Comparison of ENCODE assay signal across 1 cellular context in the genomic region with DNA sequence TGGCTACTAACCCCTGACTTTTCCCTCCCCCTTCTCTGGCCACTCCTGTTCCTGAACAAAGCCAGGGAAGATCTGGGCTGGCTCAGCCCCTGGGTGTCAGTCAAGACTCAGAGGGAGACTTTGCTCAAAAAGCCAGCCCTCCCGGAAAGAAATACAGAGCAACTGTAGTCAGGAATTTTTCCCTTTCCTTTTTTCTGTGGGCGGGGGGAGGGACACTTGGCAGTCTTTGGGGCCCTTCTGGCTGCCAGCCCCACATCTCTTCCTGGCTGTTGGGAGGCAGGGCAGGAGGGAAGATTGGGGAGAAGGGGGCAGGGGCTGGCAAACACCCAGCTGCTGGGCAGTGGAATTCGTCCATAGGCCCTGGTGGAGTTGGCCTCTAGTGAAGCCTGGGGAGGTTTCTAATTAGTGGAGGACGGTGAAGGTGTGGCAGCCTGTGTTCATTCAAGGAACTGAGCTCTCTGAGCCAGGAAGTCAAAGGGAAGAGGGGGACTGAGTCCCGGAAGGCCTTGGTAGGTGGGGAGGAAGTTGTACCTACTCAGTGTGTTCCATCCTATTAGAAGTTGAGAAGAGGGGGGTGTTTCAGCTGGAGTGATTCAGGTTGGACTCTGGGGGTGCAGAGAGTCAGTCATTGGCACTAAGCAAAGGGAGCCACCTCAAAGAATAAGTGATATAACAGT.
TF ChIP-seq lines count a peak whose summit lies in the region.

No MANE protein-coding gene starts in this region.

TF ChIP-seq in SK-N-SH, 30 proteins besides CTCF, POLR2A, EP300 and RAD21 (continued from another document):
- TF ChIP-seq, protein P1, sequence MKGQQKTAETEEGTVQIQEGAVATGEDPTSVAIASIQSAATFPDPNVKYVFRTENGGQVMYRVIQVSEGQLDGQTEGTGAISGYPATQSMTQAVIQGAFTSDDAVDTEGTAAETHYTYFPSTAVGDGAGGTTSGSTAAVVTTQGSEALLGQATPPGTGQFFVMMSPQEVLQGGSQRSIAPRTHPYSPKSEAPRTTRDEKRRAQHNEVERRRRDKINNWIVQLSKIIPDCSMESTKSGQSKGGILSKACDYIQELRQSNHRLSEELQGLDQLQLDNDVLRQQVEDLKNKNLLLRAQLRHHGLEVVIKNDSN (IDR thresholded peaks at IDR 0.05; ENCODE audit: borderline replicate concordance, low read depth), result no peak
- TF ChIP-seq SIN3A (IDR thresholded peaks at IDR 0.05; ENCODE audit: borderline replicate concordance, low read depth, low read length) (no peak), NFIC (IDR thresholded peaks at IDR 0.05; ENCODE audit: borderline replicate concordance) (peak; percentile 86), NRF1 (IDR thresholded peaks at IDR 0.05; ENCODE audit: low read depth, low read length) (no peak), TAF1 (IDR thresholded peaks at IDR 0.05; ENCODE audit: borderline replicate concordance, low read depth, low read length) (no peak), TCF12 (IDR thresholded peaks at IDR 0.05) (peak; percentile 64), TEAD4 (IDR thresholded peaks at IDR 0.05; ENCODE audit: borderline replicate concordance, insufficient read depth) (0 out of 2 replicates have a peak, but pooled peaks have one; percentile 26), GABPA (IDR thresholded peaks at IDR 0.05; ENCODE audit: low read depth) (no peak), EZH2phosphoT487 (IDR thresholded peaks at IDR 0.05; ENCODE audit: borderline replicate concordance, low read depth) (no peak), CHD2 (IDR thresholded peaks at IDR 0.05; ENCODE audit: low read length, partially characterized antibody) (no peak), MXI1 (IDR thresholded peaks at IDR 0.05; ENCODE audit: low read depth, low read length) (no peak), RXRA (IDR thresholded peaks at IDR 0.05; ENCODE audit: borderline replicate concordance, low read depth) (no peak), GATA2 (CRISPR knock-in tag; IDR thresholded peaks at IDR 0.05) (no peak), MEF2A (IDR thresholded peaks at IDR 0.05; ENCODE audit: borderline replicate concordance, low read depth) (no peak), FOSL2 (IDR thresholded peaks at IDR 0.05; ENCODE audit: borderline replicate concordance, low read depth) (no peak), YY1 (IDR thresholded peaks at IDR 0.05; ENCODE audit: low read depth) (no peak), RCOR1 (IDR thresholded peaks at IDR 0.05; ENCODE audit: low read length) (no peak)
- TF ChIP-seq, protein P2, sequence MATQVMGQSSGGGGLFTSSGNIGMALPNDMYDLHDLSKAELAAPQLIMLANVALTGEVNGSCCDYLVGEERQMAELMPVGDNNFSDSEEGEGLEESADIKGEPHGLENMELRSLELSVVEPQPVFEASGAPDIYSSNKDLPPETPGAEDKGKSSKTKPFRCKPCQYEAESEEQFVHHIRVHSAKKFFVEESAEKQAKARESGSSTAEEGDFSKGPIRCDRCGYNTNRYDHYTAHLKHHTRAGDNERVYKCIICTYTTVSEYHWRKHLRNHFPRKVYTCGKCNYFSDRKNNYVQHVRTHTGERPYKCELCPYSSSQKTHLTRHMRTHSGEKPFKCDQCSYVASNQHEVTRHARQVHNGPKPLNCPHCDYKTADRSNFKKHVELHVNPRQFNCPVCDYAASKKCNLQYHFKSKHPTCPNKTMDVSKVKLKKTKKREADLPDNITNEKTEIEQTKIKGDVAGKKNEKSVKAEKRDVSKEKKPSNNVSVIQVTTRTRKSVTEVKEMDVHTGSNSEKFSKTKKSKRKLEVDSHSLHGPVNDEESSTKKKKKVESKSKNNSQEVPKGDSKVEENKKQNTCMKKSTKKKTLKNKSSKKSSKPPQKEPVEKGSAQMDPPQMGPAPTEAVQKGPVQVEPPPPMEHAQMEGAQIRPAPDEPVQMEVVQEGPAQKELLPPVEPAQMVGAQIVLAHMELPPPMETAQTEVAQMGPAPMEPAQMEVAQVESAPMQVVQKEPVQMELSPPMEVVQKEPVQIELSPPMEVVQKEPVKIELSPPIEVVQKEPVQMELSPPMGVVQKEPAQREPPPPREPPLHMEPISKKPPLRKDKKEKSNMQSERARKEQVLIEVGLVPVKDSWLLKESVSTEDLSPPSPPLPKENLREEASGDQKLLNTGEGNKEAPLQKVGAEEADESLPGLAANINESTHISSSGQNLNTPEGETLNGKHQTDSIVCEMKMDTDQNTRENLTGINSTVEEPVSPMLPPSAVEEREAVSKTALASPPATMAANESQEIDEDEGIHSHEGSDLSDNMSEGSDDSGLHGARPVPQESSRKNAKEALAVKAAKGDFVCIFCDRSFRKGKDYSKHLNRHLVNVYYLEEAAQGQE (IDR thresholded peaks at IDR 0.05; ENCODE audit: low read depth, low read length), result no peak
- TF ChIP-seq, protein P3, sequence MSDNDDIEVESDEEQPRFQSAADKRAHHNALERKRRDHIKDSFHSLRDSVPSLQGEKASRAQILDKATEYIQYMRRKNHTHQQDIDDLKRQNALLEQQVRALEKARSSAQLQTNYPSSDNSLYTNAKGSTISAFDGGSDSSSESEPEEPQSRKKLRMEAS (IDR thresholded peaks at IDR 0.05; ENCODE audit: low read depth), result no peak
- TF ChIP-seq, protein P4, sequence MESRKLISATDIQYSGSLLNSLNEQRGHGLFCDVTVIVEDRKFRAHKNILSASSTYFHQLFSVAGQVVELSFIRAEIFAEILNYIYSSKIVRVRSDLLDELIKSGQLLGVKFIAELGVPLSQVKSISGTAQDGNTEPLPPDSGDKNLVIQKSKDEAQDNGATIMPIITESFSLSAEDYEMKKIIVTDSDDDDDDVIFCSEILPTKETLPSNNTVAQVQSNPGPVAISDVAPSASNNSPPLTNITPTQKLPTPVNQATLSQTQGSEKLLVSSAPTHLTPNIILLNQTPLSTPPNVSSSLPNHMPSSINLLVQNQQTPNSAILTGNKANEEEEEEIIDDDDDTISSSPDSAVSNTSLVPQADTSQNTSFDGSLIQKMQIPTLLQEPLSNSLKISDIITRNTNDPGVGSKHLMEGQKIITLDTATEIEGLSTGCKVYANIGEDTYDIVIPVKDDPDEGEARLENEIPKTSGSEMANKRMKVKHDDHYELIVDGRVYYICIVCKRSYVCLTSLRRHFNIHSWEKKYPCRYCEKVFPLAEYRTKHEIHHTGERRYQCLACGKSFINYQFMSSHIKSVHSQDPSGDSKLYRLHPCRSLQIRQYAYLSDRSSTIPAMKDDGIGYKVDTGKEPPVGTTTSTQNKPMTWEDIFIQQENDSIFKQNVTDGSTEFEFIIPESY (IDR thresholded peaks at IDR 0.05; ENCODE audit: borderline replicate concordance, low read depth), result no peak
- TF ChIP-seq, protein P5, sequence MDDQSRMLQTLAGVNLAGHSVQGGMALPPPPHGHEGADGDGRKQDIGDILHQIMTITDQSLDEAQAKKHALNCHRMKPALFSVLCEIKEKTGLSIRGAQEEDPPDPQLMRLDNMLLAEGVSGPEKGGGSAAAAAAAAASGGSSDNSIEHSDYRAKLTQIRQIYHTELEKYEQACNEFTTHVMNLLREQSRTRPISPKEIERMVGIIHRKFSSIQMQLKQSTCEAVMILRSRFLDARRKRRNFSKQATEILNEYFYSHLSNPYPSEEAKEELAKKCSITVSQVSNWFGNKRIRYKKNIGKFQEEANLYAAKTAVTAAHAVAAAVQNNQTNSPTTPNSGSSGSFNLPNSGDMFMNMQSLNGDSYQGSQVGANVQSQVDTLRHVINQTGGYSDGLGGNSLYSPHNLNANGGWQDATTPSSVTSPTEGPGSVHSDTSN (IDR thresholded peaks at IDR 0.05), result peak; percentile 80
- TF ChIP-seq, protein P6, sequence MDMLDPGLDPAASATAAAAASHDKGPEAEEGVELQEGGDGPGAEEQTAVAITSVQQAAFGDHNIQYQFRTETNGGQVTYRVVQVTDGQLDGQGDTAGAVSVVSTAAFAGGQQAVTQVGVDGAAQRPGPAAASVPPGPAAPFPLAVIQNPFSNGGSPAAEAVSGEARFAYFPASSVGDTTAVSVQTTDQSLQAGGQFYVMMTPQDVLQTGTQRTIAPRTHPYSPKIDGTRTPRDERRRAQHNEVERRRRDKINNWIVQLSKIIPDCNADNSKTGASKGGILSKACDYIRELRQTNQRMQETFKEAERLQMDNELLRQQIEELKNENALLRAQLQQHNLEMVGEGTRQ (IDR thresholded peaks at IDR 0.05; ENCODE audit: borderline replicate concordance, low read depth, low read length), result no peak
- TF ChIP-seq, protein P7, sequence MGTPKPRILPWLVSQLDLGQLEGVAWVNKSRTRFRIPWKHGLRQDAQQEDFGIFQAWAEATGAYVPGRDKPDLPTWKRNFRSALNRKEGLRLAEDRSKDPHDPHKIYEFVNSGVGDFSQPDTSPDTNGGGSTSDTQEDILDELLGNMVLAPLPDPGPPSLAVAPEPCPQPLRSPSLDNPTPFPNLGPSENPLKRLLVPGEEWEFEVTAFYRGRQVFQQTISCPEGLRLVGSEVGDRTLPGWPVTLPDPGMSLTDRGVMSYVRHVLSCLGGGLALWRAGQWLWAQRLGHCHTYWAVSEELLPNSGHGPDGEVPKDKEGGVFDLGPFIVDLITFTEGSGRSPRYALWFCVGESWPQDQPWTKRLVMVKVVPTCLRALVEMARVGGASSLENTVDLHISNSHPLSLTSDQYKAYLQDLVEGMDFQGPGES (IDR thresholded peaks at IDR 0.05; ENCODE audit: low read depth, low read length), result no peak
